ENCODE assay signal across 8 cellular contexts in the genomic region with DNA sequence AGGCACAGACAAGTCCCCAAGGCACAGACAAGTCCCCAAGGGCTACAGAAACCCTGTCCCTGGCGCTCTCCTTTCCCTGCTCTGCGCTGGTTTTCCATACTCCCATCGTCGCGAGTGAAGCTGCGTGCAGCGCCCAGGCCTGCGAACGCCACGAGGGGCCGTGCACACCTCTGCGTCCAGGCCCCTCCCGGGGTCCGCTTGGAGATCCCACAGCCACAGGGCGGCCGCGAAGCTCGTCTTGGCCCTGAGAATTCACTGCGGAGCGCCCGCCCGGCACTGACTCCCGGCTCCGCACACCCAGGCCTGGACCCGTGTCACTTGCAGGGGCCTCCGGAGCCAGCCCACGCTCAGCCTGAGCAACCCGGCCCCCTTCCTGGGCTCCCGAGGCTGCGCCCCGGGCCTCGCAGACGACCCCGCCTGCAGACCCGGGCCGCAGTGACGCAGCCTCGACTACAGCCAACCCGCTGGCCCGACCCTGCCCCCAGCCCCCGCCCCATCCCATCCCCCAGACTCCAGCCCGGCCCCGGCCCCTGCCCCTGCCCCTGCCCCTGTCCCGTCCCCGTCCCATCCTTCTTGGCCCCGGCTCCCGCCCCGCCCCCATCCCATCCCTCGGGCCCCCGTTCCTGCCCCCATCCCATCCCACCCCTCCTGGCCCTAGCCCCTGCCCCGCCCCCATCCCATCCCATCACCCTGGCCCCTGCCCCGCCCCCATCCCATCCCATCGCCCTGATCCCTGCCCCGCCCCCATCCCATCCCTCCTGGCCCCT.
DNase-seq lines count a peak whose midpoint lies in the region; ATAC-seq and TF ChIP-seq lines count a peak whose summit lies in the region.

No MANE protein-coding gene starts in this region.

- H3K4me1 ChIP-seq in rectal smooth muscle tissue (ENCODE audit: control insufficient read depth, insufficient read depth, low read length): peaks cover 8% of the 10 kb centered on the region

- H3K9ac ChIP-seq in rectal smooth muscle tissue (ENCODE audit: low read length): no peak overlapping the region

- no peak for TF ChIP-seq CTCF in GM06990 (IDR thresholded peaks at IDR 0.05; ENCODE audit: insufficient read depth, low read length, poor library complexity, severe bottlenecking)
- no peak for TF ChIP-seq CTCF in VCaP (conservative IDR thresholded peaks at IDR 0.05)
- no peak for TF ChIP-seq CTCF in foreskin fibroblast (IDR thresholded peaks at IDR 0.05; ENCODE audit: low read depth, low read length)

- H3K27me3 ChIP-seq in GM06990 (replicated peaks; ENCODE audit: control insufficient read depth, insufficient read depth, low read length): no peaks in the 10 kb centered on the region
- no peaks in the 10 kb centered on the region for H3K27me3 ChIP-seq in rectal smooth muscle tissue (ENCODE audit: control insufficient read depth, insufficient read depth, low read length)

- DNase-seq in GM06990 (ENCODE audit: extremely low read depth, insufficient read length) (no peak), foreskin fibroblast (peak in 1 of 2 donors; percentile 39), AML-193 (lab: John Stamatoyannopoulos, UW) (no peak), NCI-H526 treated with DMSO at 0.1 percent for 48 hours (lab: John Stamatoyannopoulos, UW) (no peak), NCI-H2196 (lab: John Stamatoyannopoulos, UW; ENCODE audit: unreplicated experiment) (no peak)

- H3K36me3 ChIP-seq in GM06990 (ENCODE audit: control insufficient read depth, insufficient read depth, low read length) (peaks cover 17% of the 10 kb centered on the region), rectal smooth muscle tissue (ENCODE audit: control insufficient read depth, insufficient read depth, low read length) (peaks cover 32% of the 10 kb centered on the region)

- no peak for ATAC-seq in HG02884 (IDR thresholded peaks at IDR 0.05; ENCODE audit: unreplicated experiment)

- H3K4me3 ChIP-seq in GM06990 (replicated peaks; ENCODE audit: low read depth, low read length) (peak overlapping the region; percentile 87), foreskin fibroblast (ENCODE audit: low read depth in 1 of 2, low read length in 2 of 2) (peak overlapping the region; percentile 69 to 79), rectal smooth muscle tissue (ENCODE audit: low read length) (peak overlapping the region; percentile 61)

- peak overlapping the region; percentile 40; the same call in 1 of the 2 replicates for H3K27ac ChIP-seq in VCaP
- H3K27ac ChIP-seq in rectal smooth muscle tissue (ENCODE audit: low read depth, low read length): peak overlapping the region; percentile 33
